ENCODE assay signal across 15 cellular contexts in genomic region chr21:36647279-36648093, GRCh38. TPM values are rescaled to one million over a fixed set of nuclear protein-coding genes. Genes with fewer than 3 reads are reported as not detected.
A peak's percentile ranks its signal among the peaks of the same experiment; 100 is the strongest.
DNase-seq lines count a peak whose midpoint lies in the region; ATAC-seq and TF ChIP-seq lines count a peak whose summit lies in the region.
"Had no signal": no experiment of that assay in that cellular context is flagged by ENCODE, and none has a peak within 500 bp of the region (broad histone marks: within the 10 kb centered on the region; RNA-seq: fewer than 3 reads in every experiment).

No MANE protein-coding gene starts in this region.

- peak overlapping the region; percentile 87 for H3K27ac Mint-ChIP-seq in chondrocyte (ENCODE audit: unreplicated experiment)

- peak overlapping the region; percentile 49 for H3K4me3 Mint-ChIP-seq in chondrocyte (ENCODE audit: unreplicated experiment)
- H3K4me3 Mint-ChIP-seq: central memory CD8-positive, alpha-beta T cell had no signal

- no peak for TF ChIP-seq RAD21 in Ishikawa (IDR thresholded peaks at IDR 0.05; ENCODE audit: low read depth)

- TF ChIP-seq EP300 in Ishikawa (IDR thresholded peaks at IDR 0.05; ENCODE audit: borderline replicate concordance): no peak

- in situ Hi-C loops in ACHN (cut with HindIII; ENCODE audit: low pct_ligation_motif_present, low pct_unique_long_range_greater_than_20kb, low sequenced_read_pairs) (no loop called here), GM13976 (cut with MboI; ENCODE audit: low sequenced_read_pairs, unreplicated experiment) (no loop called here)

- no peaks in the 10 kb centered on the region for H3K4me1 ChIP-seq in right lobe of liver
- peaks cover 9% of the 10 kb centered on the region for H3K4me1 ChIP-seq in smooth muscle cell (ENCODE audit: low read depth)
- H3K4me1 ChIP-seq: pancreas had no signal

- no peaks in the 10 kb centered on the region for H3K79me2 ChIP-seq in smooth muscle cell (ENCODE audit: low read depth)

- H3K4me1 Mint-ChIP-seq in chondrocyte (ENCODE audit: low read depth): peaks cover 13% of the 10 kb centered on the region
- H3K4me1 Mint-ChIP-seq: central memory CD8-positive, alpha-beta T cell had no signal

- no peak for TF ChIP-seq CTCF in chondrocyte (IDR thresholded peaks at IDR 0.05)
- TF ChIP-seq CTCF in right lobe of liver (IDR thresholded peaks at IDR 0.05): no peak
- TF ChIP-seq CTCF in smooth muscle cell (IDR thresholded peaks at IDR 0.05; ENCODE audit: borderline replicate concordance, insufficient read depth, poor library complexity, severe bottlenecking): no peak
- no peak for TF ChIP-seq CTCF in GM13976 (IDR thresholded peaks at IDR 0.05; ENCODE audit: borderline replicate concordance, control extremely low read depth, extremely low read depth, insufficient read depth, missing control alignments)

- H3K27ac ChIP-seq in right lobe of liver: no peak overlapping the region
- no peak overlapping the region for H3K27ac ChIP-seq in smooth muscle cell (ENCODE audit: low read depth)
- H3K27ac ChIP-seq: KMS-11, pancreas had no signal

- DNase-seq in ACHN (peak; percentile 40), chondrocyte (ENCODE audit: low spot score) (no peak), right lobe of liver (peak in 1 of 3 donors; percentile 27), smooth muscle cell (lab: John Stamatoyannopoulos, UW; ENCODE audit: unreplicated experiment) (no peak), GM13976 (ENCODE audit: low spot score) (no peak)
- no peak for DNase-seq in stimulated activated CD4-positive, alpha-beta T cell treated with anti-CD3 and anti-CD28 coated beads, Interleukin-2, amount 100 ng/mL, for 48 hours
- DNase-seq: AML-193, hippocampal formation, NCI-H526, pancreas had no signal

- no peaks in the 10 kb centered on the region for H4K20me1 ChIP-seq in smooth muscle cell (ENCODE audit: low read depth)

- H3K27me3 Mint-ChIP-seq in chondrocyte (ENCODE audit: low read depth): no peaks in the 10 kb centered on the region

- H3K9me3 ChIP-seq in right lobe of liver (no peaks in the 10 kb centered on the region), smooth muscle cell (replicated peaks; ENCODE audit: low read depth) (no peaks in the 10 kb centered on the region)
- H3K9me3 ChIP-seq: pancreas had no signal

- H3K36me3 ChIP-seq in right lobe of liver: no peaks in the 10 kb centered on the region
- no peaks in the 10 kb centered on the region for H3K36me3 ChIP-seq in smooth muscle cell (ENCODE audit: low read depth)
- H3K36me3 ChIP-seq: pancreas had no signal

- H3K4me3 ChIP-seq in right lobe of liver (no peak overlapping the region), smooth muscle cell (no peak overlapping the region)
- H3K4me3 ChIP-seq: pancreas had no signal

- H3K27me3 ChIP-seq in right lobe of liver (no peaks in the 10 kb centered on the region), smooth muscle cell (ENCODE audit: low read depth) (no peaks in the 10 kb centered on the region)

- WGBS in right lobe of liver (ENCODE audit: insufficient coverage, low coverage, low lambda C conversion rate, missing lambda C conversion rate): 38% methylated on average over 15 of the region's 15 CpGs
- WGBS in smooth muscle cell (ENCODE audit: low lambda C conversion rate): 36% methylated on average over 15 of the region's 15 CpGs

- no peak for TF ChIP-seq POLR2A in right lobe of liver (IDR thresholded peaks at IDR 0.05)

- intact Hi-C loops in right lobe of liver (cut with DNase I): no loop called here

- no peak overlapping the region for H3K9ac ChIP-seq in smooth muscle cell (ENCODE audit: low read depth)
- H3K9ac ChIP-seq: KMS-11 had no signal

- ATAC-seq in right lobe of liver: peak; percentile 36 to 63 (median 44)
- no peak for ATAC-seq in GM21723 (IDR thresholded peaks at IDR 0.05; ENCODE audit: unreplicated experiment)

- no peak overlapping the region for H2AFZ ChIP-seq in smooth muscle cell (ENCODE audit: low read depth)

- no peaks in the 10 kb centered on the region for H3F3A ChIP-seq in smooth muscle cell (ENCODE audit: low read depth)

- H3K36me3 Mint-ChIP-seq in chondrocyte (ENCODE audit: low read depth): no peaks in the 10 kb centered on the region

- H3K9me3 Mint-ChIP-seq in chondrocyte (ENCODE audit: low read depth): no peaks in the 10 kb centered on the region
- H3K9me3 Mint-ChIP-seq: central memory CD8-positive, alpha-beta T cell had no signal

- H3K4me2 ChIP-seq in smooth muscle cell: no peak overlapping the region
- H3K4me2 ChIP-seq: KMS-11 had no signal

TF ChIP-seq in Ishikawa, 13 proteins besides CTCF, POLR2A, EP300 and RAD21:
- TF ChIP-seq FOXM1 (IDR thresholded peaks at IDR 0.05; ENCODE audit: borderline replicate concordance, low read depth) (no peak), USF1 (IDR thresholded peaks at IDR 0.05) (peak; percentile 72), MAX (IDR thresholded peaks at IDR 0.05) (peak; percentile 56)

RNA-seq across cellular contexts. Expression of gene SIM2, which starts 51.4 kb away (rescaled TPM):
- total RNA-seq in chondrocyte: 0.59 to 1.3 TPM (median 0.60 TPM) in 3 replicates
- total RNA-seq in right lobe of liver: not detected
- not detected in 2 replicates for total RNA-seq in smooth muscle cell
- polyA plus RNA-seq in smooth muscle cell: 0.25 and 0.43 TPM in 2 replicates
- total RNA-seq: T-helper 2 cell treated with Interferon-gamma antibody and Interleukin-4, amounts not matched to agents 100 ng/mL and 5 ng/mL, for 36 hours had no signal
